Comparison of ENCODE assay signal across 1 cellular context in genomic region chr20:63082308-63082938, GRCh38.
TF ChIP-seq lines count a peak whose summit lies in the region.

No MANE protein-coding gene starts in this region.

TF ChIP-seq in HepG2, 621 proteins besides CTCF, POLR2A, EP300 and RAD21 (continued from another document and continues in another):
- TF ChIP-seq THAP9 (CRISPR knock-in tag; IDR thresholded peaks at IDR 0.05; ENCODE audit: borderline replicate concordance) (peak; percentile 69; the same call in 1 of the 2 replicates), CHD4 (IDR thresholded peaks at IDR 0.05; ENCODE audit: borderline replicate concordance, low read length) (no peak), HMG20B (CRISPR knock-in tag; conservative IDR thresholded peaks at IDR 0.05) (peak; percentile 67; the same call in 1 of the 2 replicates), POGZ (CRISPR knock-in tag; IDR thresholded peaks at IDR 0.05) (no peak), XRCC5 (optimal IDR thresholded peaks at IDR 0.05; ENCODE audit: low read length) (peak; percentile 76), ZBTB49 (CRISPR knock-in tag; IDR thresholded peaks at IDR 0.05; ENCODE audit: borderline replicate concordance) (peak; percentile 98), GABPB1 (CRISPR knock-in tag; IDR thresholded peaks at IDR 0.05) (peak; percentile 55), ZNF740 (CRISPR knock-in tag; IDR thresholded peaks at IDR 0.05) (no peak), SIN3B (IDR thresholded peaks at IDR 0.05; ENCODE audit: low read length) (no peak), ZNF598 (CRISPR knock-in tag; IDR thresholded peaks at IDR 0.05; ENCODE audit: borderline replicate concordance) (peak; percentile 57; the same call in 1 of the 2 replicates), SRSF4 (IDR thresholded peaks at IDR 0.05; ENCODE audit: low read depth, low read length, poor library complexity, severe bottlenecking) (no peak), CEBPZ (IDR thresholded peaks at IDR 0.05; ENCODE audit: low read length) (no peak), SUZ12 (IDR thresholded peaks at IDR 0.05; ENCODE audit: low read depth, low read length) (no peak), GTF2F1 (IDR thresholded peaks at IDR 0.05; ENCODE audit: low read length) (no peak), HNRNPK (IDR thresholded peaks at IDR 0.05; ENCODE audit: low read depth, low read length, poor library complexity, severe bottlenecking) (no peak), ZNF17 (CRISPR knock-in tag; IDR thresholded peaks at IDR 0.05) (no peak), NPAS2 (CRISPR knock-in tag; IDR thresholded peaks at IDR 0.05; ENCODE audit: borderline replicate concordance) (no peak), ZNF205 (CRISPR knock-in tag; IDR thresholded peaks at IDR 0.05) (peak; percentile 68; the same call in 1 of the 2 replicates), RCOR2 (CRISPR knock-in tag; IDR thresholded peaks at IDR 0.05) (no peak), ELK4 (CRISPR knock-in tag; IDR thresholded peaks at IDR 0.05; ENCODE audit: borderline replicate concordance) (no peak), ZEB1 (IDR thresholded peaks at IDR 0.05; ENCODE audit: insufficient replicate concordance, low read depth) (no peak), SIN3A (IDR thresholded peaks at IDR 0.05; ENCODE audit: borderline replicate concordance, low read depth, low read length) (no peak), ZNF282 (IDR thresholded peaks at IDR 0.05; ENCODE audit: partially characterized antibody) (no peak), ZUFSP (CRISPR knock-in tag; IDR thresholded peaks at IDR 0.05; ENCODE audit: borderline replicate concordance) (no peak), ZNF333 (CRISPR knock-in tag; IDR thresholded peaks at IDR 0.05; ENCODE audit: borderline replicate concordance) (peak; percentile 73; the same call in 1 of the 2 replicates), TCF12 (IDR thresholded peaks at IDR 0.05) (no peak), TCF12 (CRISPR knock-in tag; IDR thresholded peaks at IDR 0.05) (no peak), RARA (CRISPR knock-in tag; IDR thresholded peaks at IDR 0.05) (peak; percentile 82), LBX2 (CRISPR knock-in tag; IDR thresholded peaks at IDR 0.05; ENCODE audit: borderline replicate concordance) (0 out of 2 replicates have a peak, but pooled peaks have one; percentile 37), RFXANK (CRISPR knock-in tag; IDR thresholded peaks at IDR 0.05) (0 out of 2 replicates have a peak, but pooled peaks have one; percentile 69), ETV6 (CRISPR knock-in tag; conservative IDR thresholded peaks at IDR 0.05) (peak; percentile 83; the same call in 1 of the 2 replicates)
- TF ChIP-seq, protein P1, sequence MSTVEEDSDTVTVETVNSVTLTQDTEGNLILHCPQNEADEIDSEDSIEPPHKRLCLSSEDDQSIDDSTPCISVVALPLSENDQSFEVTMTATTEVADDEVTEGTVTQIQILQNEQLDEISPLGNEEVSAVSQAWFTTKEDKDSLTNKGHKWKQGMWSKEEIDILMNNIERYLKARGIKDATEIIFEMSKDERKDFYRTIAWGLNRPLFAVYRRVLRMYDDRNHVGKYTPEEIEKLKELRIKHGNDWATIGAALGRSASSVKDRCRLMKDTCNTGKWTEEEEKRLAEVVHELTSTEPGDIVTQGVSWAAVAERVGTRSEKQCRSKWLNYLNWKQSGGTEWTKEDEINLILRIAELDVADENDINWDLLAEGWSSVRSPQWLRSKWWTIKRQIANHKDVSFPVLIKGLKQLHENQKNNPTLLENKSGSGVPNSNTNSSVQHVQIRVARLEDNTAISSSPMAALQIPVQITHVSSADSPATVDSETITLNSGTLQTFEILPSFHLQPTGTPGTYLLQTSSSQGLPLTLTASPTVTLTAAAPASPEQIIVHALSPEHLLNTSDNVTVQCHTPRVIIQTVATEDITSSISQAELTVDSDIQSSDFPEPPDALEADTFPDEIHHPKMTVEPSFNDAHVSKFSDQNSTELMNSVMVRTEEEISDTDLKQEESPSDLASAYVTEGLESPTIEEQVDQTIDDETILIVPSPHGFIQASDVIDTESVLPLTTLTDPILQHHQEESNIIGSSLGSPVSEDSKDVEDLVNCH (CRISPR knock-in tag; IDR thresholded peaks at IDR 0.05), result peak; percentile 80; the same call in 1 of the 2 replicates
- TF ChIP-seq, protein P2, sequence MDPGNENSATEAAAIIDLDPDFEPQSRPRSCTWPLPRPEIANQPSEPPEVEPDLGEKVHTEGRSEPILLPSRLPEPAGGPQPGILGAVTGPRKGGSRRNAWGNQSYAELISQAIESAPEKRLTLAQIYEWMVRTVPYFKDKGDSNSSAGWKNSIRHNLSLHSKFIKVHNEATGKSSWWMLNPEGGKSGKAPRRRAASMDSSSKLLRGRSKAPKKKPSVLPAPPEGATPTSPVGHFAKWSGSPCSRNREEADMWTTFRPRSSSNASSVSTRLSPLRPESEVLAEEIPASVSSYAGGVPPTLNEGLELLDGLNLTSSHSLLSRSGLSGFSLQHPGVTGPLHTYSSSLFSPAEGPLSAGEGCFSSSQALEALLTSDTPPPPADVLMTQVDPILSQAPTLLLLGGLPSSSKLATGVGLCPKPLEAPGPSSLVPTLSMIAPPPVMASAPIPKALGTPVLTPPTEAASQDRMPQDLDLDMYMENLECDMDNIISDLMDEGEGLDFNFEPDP (CRISPR knock-in tag; conservative IDR thresholded peaks at IDR 0.05), result no peak
- TF ChIP-seq, protein P3, sequence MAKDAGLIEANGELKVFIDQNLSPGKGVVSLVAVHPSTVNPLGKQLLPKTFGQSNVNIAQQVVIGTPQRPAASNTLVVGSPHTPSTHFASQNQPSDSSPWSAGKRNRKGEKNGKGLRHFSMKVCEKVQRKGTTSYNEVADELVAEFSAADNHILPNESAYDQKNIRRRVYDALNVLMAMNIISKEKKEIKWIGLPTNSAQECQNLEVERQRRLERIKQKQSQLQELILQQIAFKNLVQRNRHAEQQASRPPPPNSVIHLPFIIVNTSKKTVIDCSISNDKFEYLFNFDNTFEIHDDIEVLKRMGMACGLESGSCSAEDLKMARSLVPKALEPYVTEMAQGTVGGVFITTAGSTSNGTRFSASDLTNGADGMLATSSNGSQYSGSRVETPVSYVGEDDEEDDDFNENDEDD (CRISPR knock-in tag; IDR thresholded peaks at IDR 0.05; ENCODE audit: borderline replicate concordance), result no peak
- TF ChIP-seq, protein P4, sequence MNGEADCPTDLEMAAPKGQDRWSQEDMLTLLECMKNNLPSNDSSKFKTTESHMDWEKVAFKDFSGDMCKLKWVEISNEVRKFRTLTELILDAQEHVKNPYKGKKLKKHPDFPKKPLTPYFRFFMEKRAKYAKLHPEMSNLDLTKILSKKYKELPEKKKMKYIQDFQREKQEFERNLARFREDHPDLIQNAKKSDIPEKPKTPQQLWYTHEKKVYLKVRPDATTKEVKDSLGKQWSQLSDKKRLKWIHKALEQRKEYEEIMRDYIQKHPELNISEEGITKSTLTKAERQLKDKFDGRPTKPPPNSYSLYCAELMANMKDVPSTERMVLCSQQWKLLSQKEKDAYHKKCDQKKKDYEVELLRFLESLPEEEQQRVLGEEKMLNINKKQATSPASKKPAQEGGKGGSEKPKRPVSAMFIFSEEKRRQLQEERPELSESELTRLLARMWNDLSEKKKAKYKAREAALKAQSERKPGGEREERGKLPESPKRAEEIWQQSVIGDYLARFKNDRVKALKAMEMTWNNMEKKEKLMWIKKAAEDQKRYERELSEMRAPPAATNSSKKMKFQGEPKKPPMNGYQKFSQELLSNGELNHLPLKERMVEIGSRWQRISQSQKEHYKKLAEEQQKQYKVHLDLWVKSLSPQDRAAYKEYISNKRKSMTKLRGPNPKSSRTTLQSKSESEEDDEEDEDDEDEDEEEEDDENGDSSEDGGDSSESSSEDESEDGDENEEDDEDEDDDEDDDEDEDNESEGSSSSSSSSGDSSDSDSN (CRISPR knock-in tag; IDR thresholded peaks at IDR 0.05), result peak; percentile 23; the same call in 1 of the 2 replicates
- TF ChIP-seq, protein P5, sequence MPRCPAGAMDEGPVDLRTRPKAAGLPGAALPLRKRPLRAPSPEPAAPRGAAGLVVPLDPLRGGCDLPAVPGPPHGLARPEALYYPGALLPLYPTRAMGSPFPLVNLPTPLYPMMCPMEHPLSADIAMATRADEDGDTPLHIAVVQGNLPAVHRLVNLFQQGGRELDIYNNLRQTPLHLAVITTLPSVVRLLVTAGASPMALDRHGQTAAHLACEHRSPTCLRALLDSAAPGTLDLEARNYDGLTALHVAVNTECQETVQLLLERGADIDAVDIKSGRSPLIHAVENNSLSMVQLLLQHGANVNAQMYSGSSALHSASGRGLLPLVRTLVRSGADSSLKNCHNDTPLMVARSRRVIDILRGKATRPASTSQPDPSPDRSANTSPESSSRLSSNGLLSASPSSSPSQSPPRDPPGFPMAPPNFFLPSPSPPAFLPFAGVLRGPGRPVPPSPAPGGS (CRISPR knock-in tag; IDR thresholded peaks at IDR 0.05), result peak; percentile 93
